In the genomic region with DNA sequence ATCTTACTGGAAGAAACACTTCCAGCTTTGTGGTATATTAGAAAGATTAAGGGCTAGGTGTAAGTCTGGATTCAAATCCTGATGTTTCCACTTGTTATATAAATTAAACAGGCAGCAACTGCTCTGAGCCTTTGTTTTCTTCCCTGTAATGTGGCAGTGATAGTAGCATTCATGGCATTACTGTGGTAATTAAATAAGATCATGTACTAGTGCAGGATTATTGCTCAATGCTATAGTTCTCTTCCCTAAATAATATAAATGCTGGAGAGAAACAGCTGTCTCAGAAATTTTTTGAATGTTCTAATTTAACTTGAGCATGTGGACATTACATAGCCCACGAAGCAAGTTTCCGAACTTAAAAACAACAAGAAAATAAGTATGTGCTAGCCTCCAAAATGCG, we compare ENCODE assay signal across 2 cellular contexts.
A peak's percentile ranks its signal among the peaks of the same experiment; 100 is the strongest.
TF ChIP-seq lines count a peak whose summit lies in the region.

No MANE protein-coding gene starts in this region.

TF ChIP-seq in IMR-90, 13 proteins besides CTCF, POLR2A, EP300 and RAD21:
- peak; percentile 32; the same call in 1 of the 2 replicates for TF ChIP-seq CEBPB (IDR thresholded peaks at IDR 0.05; ENCODE audit: low read depth, low read length)
- TF ChIP-seq MAFK (IDR thresholded peaks at IDR 0.05; ENCODE audit: low read depth, low read length) = no peak

TF ChIP-seq in SK-N-SH, 30 proteins besides CTCF, POLR2A, EP300 and RAD21:
- TF ChIP-seq FOXM1 (IDR thresholded peaks at IDR 0.05; ENCODE audit: low read depth) = no peak
- TF ChIP-seq POLR2AphosphoS5 (IDR thresholded peaks at IDR 0.05; ENCODE audit: low read depth, low read length) = no peak
- TF ChIP-seq RCOR1 (IDR thresholded peaks at IDR 0.05; ENCODE audit: low read length) = no peak
- no peak for TF ChIP-seq RXRA (IDR thresholded peaks at IDR 0.05; ENCODE audit: borderline replicate concordance, low read depth)
TF ChIP-seq in SK-N-SH: peak in this region for 0.
